ENCODE assay signal across 22 cellular contexts in the genomic region with DNA sequence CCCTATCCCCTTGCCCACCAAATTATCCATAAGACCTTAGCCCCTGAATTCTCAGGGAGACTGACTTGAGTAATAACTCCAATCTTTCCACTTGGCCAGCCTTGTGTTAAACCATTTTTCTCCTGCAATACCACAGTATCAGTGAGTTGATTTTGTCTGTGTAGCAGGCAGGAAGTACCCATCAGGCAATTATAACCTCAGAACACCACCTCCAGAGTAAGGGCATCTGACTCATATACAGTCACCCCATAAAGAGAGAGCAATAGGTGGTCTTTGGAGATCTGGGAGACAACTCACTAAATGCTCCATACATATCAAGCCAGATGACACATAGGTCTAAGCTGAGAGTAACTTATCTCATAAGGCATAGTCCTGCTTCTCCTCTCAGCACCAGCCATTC.
A peak's percentile ranks its signal among the peaks of the same experiment; 100 is the strongest.
DNase-seq lines count a peak whose midpoint lies in the region; ATAC-seq and TF ChIP-seq lines count a peak whose summit lies in the region.
"Had no signal": no experiment of that assay in that cellular context is flagged by ENCODE, and none has a peak within 500 bp of the region (broad histone marks: within the 10 kb centered on the region; RNA-seq: fewer than 3 reads in every experiment).

No MANE protein-coding gene starts in this region.

- no peaks in the 10 kb centered on the region for H3K27me3 Mint-ChIP-seq in chondrocyte (ENCODE audit: low read depth)
- H3K27me3 Mint-ChIP-seq: brain, progenitor cell of endocrine pancreas had no signal

- H3K9me3 Mint-ChIP-seq in chondrocyte (ENCODE audit: low read depth): peaks cover 8% of the 10 kb centered on the region
- H3K9me3 Mint-ChIP-seq: activated naive CD4-positive, alpha-beta T cell treated with anti-CD3 and anti-CD28 coated beads, Interleukin-2, amount 50 U/mL, for 72 hours; CD8-positive, alpha-beta T cell had no signal

- no peak overlapping the region for H3K4me3 Mint-ChIP-seq in chondrocyte (ENCODE audit: unreplicated experiment)
- H3K4me3 Mint-ChIP-seq: brain; CD8-positive, alpha-beta T cell; endodermal cell had no signal

- peak; percentile 94 for ATAC-seq in GM18907 (IDR thresholded peaks at IDR 0.05; ENCODE audit: unreplicated experiment)
- ATAC-seq in HG03159 (IDR thresholded peaks at IDR 0.05; ENCODE audit: unreplicated experiment): no peak
- ATAC-seq: activated naive CD4-positive, alpha-beta T cell treated with anti-CD3 and anti-CD28 coated beads, Interleukin-2, amount 50 U/mL, for 72 hours; CD8-positive, alpha-beta T cell; lower lobe of right lung; upper lobe of right lung had no signal

- H3K4me1 Mint-ChIP-seq in chondrocyte (ENCODE audit: low read depth): peaks cover 28% of the 10 kb centered on the region

- TF ChIP-seq CTCF in chondrocyte (IDR thresholded peaks at IDR 0.05): no peak

- DNase-seq in HT1080 (ENCODE audit: low read depth) (peak; percentile 89), chondrocyte (ENCODE audit: low spot score) (no peak), renal cortical epithelial cell (ENCODE audit: low read depth) (peak; percentile 95), DMS153 treated with DMSO at 0.1 percent for 48 hours (lab: John Stamatoyannopoulos, UW; ENCODE audit: unreplicated experiment) (no peak), ureter (ENCODE audit: low spot score) (no peak)
- DNase-seq in activated CD4-positive, alpha-beta T cell treated with anti-CD3 and anti-CD28 coated beads for 1 hour: no peak
- DNase-seq: CD8-positive, alpha-beta T cell; endodermal cell; lower lobe of right lung; NCI-H1092; NCI-H2081; NCI-H446 treated with DMSO at 0.1 percent for 48 hours; Right ventricle myocardium superior; stimulated activated CD4-positive, alpha-beta T cell treated with anti-CD3 and anti-CD28 coated beads, Interleukin-2, amount 100 ng/mL, for 24 hours; stimulated activated naive CD4-positive, alpha-beta T cell; SW 1271; upper lobe of right lung had no signal

- H3K36me3 Mint-ChIP-seq in chondrocyte (ENCODE audit: low read depth): peaks cover 2% of the 10 kb centered on the region
- H3K36me3 Mint-ChIP-seq: activated naive CD4-positive, alpha-beta T cell treated with anti-CD3 and anti-CD28 coated beads, Interleukin-2, amount 50 U/mL, for 72 hours; CD8-positive, alpha-beta T cell had no signal

- peak overlapping the region; percentile 62 for H3K27ac Mint-ChIP-seq in chondrocyte (ENCODE audit: unreplicated experiment)
- H3K27ac Mint-ChIP-seq: activated naive CD4-positive, alpha-beta T cell treated with anti-CD3 and anti-CD28 coated beads, Interleukin-2, amount 50 U/mL, for 72 hours; brain; CD8-positive, alpha-beta T cell; endodermal cell; progenitor cell of endocrine pancreas had no signal

Comparison
In these comparisons a context has a peak if more than half of its experiments do, and no peak if none do; other contexts are left out.
1. DNase-seq: peak in HT1080 (single experiment) and renal cortical epithelial cell (single experiment); none in chondrocyte (single experiment), activated CD4-positive, alpha-beta T cell treated with anti-CD3 and anti-CD28 coated beads for 1 hour (single experiment), DMS153 treated with DMSO at 0.1 percent for 48 hours (single experiment) and ureter (single experiment).